Comparison of ENCODE assay signal across 1 cellular context in genomic region chr17:64661981-64662773, GRCh38.
A peak's percentile ranks its signal among the peaks of the same experiment; 100 is the strongest.
TF ChIP-seq lines count a peak whose summit lies in the region.

Gene SMURF2 (minus strand): TSS chr17:64662307. CDS start chr17:64661880, 427 bp downstream.

TF ChIP-seq in HepG2, 621 proteins besides CTCF, POLR2A, EP300 and RAD21 (continued from another document and continues in another):
- TF ChIP-seq, protein P1, sequence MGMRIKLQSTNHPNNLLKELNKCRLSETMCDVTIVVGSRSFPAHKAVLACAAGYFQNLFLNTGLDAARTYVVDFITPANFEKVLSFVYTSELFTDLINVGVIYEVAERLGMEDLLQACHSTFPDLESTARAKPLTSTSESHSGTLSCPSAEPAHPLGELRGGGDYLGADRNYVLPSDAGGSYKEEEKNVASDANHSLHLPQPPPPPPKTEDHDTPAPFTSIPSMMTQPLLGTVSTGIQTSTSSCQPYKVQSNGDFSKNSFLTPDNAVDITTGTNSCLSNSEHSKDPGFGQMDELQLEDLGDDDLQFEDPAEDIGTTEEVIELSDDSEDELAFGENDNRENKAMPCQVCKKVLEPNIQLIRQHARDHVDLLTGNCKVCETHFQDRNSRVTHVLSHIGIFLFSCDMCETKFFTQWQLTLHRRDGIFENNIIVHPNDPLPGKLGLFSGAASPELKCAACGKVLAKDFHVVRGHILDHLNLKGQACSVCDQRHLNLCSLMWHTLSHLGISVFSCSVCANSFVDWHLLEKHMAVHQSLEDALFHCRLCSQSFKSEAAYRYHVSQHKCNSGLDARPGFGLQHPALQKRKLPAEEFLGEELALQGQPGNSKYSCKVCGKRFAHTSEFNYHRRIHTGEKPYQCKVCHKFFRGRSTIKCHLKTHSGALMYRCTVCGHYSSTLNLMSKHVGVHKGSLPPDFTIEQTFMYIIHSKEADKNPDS (CRISPR knock-in tag; IDR thresholded peaks at IDR 0.05), result no peak
- TF ChIP-seq TRAFD1 (CRISPR knock-in tag; IDR thresholded peaks at IDR 0.05; ENCODE audit: borderline replicate concordance) (no peak), ZNF724P (CRISPR knock-in tag; IDR thresholded peaks at IDR 0.05; ENCODE audit: borderline replicate concordance) (no peak), ZNF547 (CRISPR knock-in tag; IDR thresholded peaks at IDR 0.05) (no peak), ATF7-NPFF (CRISPR knock-in tag; IDR thresholded peaks at IDR 0.05; ENCODE audit: low read depth) (peak; percentile 74), PAX8 (CRISPR knock-in tag; IDR thresholded peaks at IDR 0.05; ENCODE audit: borderline replicate concordance) (no peak), ZFP37 (CRISPR knock-in tag; IDR thresholded peaks at IDR 0.05; ENCODE audit: borderline replicate concordance) (no peak), ZBTB7A (CRISPR knock-in tag; IDR thresholded peaks at IDR 0.05) (no peak), ZNF142 (CRISPR knock-in tag; IDR thresholded peaks at IDR 0.05) (no peak; the same call in 1 of the 2 replicates), ZNF354B (CRISPR knock-in tag; IDR thresholded peaks at IDR 0.05) (no peak), ZNF33B (CRISPR knock-in tag; IDR thresholded peaks at IDR 0.05) (no peak), CHD2 (IDR thresholded peaks at IDR 0.05; ENCODE audit: low read depth, low read length) (no peak), ZNF558 (CRISPR knock-in tag; IDR thresholded peaks at IDR 0.05; ENCODE audit: borderline replicate concordance) (peak; percentile 88; the same call in 1 of the 2 replicates), NKX3-1 (CRISPR knock-in tag; IDR thresholded peaks at IDR 0.05) (0 out of 2 replicates have a peak, but pooled peaks have one; percentile 57), TCF7L2 (IDR thresholded peaks at IDR 0.05; ENCODE audit: low read depth, low read length) (no peak), PHF8 (CRISPR knock-in tag; IDR thresholded peaks at IDR 0.05) (peak; percentile 93), EED (CRISPR knock-in tag; IDR thresholded peaks at IDR 0.05) (no peak), HOXD1 (CRISPR knock-in tag; IDR thresholded peaks at IDR 0.05) (peak; percentile 63), ZNF672 (CRISPR knock-in tag; IDR thresholded peaks at IDR 0.05) (no peak), FOXA3 (CRISPR knock-in tag; IDR thresholded peaks at IDR 0.05) (peak; percentile 19; the same call in 1 of the 2 replicates), CREB1 (IDR thresholded peaks at IDR 0.05) (no peak), CREB1 (CRISPR knock-in tag; IDR thresholded peaks at IDR 0.05) (no peak), ZNF879 (CRISPR knock-in tag; IDR thresholded peaks at IDR 0.05) (no peak), NCOA2 (CRISPR knock-in tag; IDR thresholded peaks at IDR 0.05) (no peak; the same call in 1 of the 2 replicates), ZFP36 (IDR thresholded peaks at IDR 0.05; ENCODE audit: borderline replicate concordance, low read depth, low read length, partially characterized antibody) (no peak), ZMAT3 (CRISPR knock-in tag; conservative IDR thresholded peaks at IDR 0.05) (no peak), KDM2A (CRISPR knock-in tag; IDR thresholded peaks at IDR 0.05; ENCODE audit: borderline replicate concordance, low read depth) (peak; percentile 52; the same call in 1 of the 2 replicates), TRIM24 (CRISPR knock-in tag; IDR thresholded peaks at IDR 0.05) (no peak), CEBPB (IDR thresholded peaks at IDR 0.05; ENCODE audit: borderline replicate concordance, low read depth, low read length) (no peak), POGZ (CRISPR knock-in tag; IDR thresholded peaks at IDR 0.05) (no peak), IKZF5 (CRISPR knock-in tag; IDR thresholded peaks at IDR 0.05) (no peak), RAD51 (IDR thresholded peaks at IDR 0.05; ENCODE audit: borderline replicate concordance) (no peak), SALL1 (CRISPR knock-in tag; IDR thresholded peaks at IDR 0.05) (peak; percentile 36; the same call in 1 of the 2 replicates), SOX13 (IDR thresholded peaks at IDR 0.05) (no peak), SOX13 (CRISPR knock-in tag; conservative IDR thresholded peaks at IDR 0.05 in 1 of 2, IDR thresholded peaks at IDR 0.05 in 1 of 2) (peak in 1 of 2 experiments; percentile 38; a peak in 1 of 4 replicates), ATAD3A (CRISPR knock-in tag; IDR thresholded peaks at IDR 0.05) (no peak), TFDP1 (CRISPR knock-in tag; IDR thresholded peaks at IDR 0.05; ENCODE audit: borderline replicate concordance) (peak; percentile 24; the same call in 1 of the 2 replicates), KLF9 (CRISPR knock-in tag; IDR thresholded peaks at IDR 0.05; ENCODE audit: low read depth) (no peak), ZNF430 (CRISPR knock-in tag; IDR thresholded peaks at IDR 0.05) (peak; percentile 51; the same call in 1 of the 2 replicates), ZNF777 (CRISPR knock-in tag; IDR thresholded peaks at IDR 0.05) (peak; percentile 90), ZNF207 (IDR thresholded peaks at IDR 0.05; ENCODE audit: borderline replicate concordance) (no peak), KLF16 (CRISPR knock-in tag; IDR thresholded peaks at IDR 0.05) (peak in 1 of 2 experiments; percentile 68; a peak in 1 of 4 replicates)
- TF ChIP-seq, protein P2, sequence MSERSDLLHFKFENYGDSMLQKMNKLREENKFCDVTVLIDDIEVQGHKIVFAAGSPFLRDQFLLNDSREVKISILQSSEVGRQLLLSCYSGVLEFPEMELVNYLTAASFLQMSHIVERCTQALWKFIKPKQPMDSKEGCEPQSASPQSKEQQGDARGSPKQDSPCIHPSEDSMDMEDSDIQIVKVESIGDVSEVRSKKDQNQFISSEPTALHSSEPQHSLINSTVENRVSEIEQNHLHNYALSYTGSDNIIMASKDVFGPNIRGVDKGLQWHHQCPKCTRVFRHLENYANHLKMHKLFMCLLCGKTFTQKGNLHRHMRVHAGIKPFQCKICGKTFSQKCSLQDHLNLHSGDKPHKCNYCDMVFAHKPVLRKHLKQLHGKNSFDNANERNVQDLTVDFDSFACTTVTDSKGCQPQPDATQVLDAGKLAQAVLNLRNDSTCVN (CRISPR knock-in tag; IDR thresholded peaks at IDR 0.05; ENCODE audit: borderline replicate concordance), result no peak
- TF ChIP-seq, protein P3, sequence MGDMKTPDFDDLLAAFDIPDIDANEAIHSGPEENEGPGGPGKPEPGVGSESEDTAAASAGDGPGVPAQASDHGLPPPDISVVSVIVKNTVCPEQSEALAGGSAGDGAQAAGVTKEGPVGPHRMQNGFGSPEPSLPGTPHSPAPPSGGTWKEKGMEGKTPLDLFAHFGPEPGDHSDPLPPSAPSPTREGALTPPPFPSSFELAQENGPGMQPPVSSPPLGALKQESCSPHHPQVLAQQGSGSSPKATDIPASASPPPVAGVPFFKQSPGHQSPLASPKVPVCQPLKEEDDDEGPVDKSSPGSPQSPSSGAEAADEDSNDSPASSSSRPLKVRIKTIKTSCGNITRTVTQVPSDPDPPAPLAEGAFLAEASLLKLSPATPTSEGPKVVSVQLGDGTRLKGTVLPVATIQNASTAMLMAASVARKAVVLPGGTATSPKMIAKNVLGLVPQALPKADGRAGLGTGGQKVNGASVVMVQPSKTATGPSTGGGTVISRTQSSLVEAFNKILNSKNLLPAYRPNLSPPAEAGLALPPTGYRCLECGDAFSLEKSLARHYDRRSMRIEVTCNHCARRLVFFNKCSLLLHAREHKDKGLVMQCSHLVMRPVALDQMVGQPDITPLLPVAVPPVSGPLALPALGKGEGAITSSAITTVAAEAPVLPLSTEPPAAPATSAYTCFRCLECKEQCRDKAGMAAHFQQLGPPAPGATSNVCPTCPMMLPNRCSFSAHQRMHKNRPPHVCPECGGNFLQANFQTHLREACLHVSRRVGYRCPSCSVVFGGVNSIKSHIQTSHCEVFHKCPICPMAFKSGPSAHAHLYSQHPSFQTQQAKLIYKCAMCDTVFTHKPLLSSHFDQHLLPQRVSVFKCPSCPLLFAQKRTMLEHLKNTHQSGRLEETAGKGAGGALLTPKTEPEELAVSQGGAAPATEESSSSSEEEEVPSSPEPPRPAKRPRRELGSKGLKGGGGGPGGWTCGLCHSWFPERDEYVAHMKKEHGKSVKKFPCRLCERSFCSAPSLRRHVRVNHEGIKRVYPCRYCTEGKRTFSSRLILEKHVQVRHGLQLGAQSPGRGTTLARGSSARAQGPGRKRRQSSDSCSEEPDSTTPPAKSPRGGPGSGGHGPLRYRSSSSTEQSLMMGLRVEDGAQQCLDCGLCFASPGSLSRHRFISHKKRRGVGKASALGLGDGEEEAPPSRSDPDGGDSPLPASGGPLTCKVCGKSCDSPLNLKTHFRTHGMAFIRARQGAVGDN (CRISPR knock-in tag; IDR thresholded peaks at IDR 0.05), result peak; percentile 85
- TF ChIP-seq, protein P4, sequence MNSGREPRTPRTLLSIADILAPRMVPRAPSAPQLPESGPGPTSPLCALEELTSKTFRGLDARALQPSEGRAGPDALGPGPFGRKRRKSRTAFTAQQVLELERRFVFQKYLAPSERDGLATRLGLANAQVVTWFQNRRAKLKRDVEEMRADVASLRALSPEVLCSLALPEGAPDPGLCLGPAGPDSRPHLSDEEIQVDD (CRISPR knock-in tag; IDR thresholded peaks at IDR 0.05; ENCODE audit: borderline replicate concordance), result no peak
